Comparison of ENCODE assay signal across 31 cellular contexts in the genomic region with DNA sequence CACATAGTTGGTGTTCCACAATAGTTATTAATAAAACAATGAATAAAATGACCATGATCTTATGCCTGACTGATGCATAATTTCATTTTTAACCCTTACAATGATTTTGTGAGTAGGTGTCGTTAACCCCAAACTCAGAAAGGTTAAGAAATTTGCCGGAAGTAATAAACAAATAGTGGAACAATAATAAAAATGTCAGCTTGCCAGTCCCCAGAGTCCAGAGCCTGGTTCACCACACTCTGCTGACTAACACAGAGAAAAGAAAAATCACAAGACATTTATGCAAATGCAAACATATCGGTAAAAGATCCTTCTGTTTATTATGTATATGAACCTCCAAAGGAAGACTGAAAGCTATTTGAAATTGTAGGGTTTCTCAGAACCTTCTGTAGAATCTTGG.
DNase-seq lines count a peak whose midpoint lies in the region; ATAC-seq and TF ChIP-seq lines count a peak whose summit lies in the region.
"Had no signal": no experiment of that assay in that cellular context is flagged by ENCODE, and none has a peak within 500 bp of the region (broad histone marks: within the 10 kb centered on the region; RNA-seq: fewer than 3 reads in every experiment).

No MANE protein-coding gene starts in this region.

- peak overlapping the region; percentile 40 for H3K4me2 ChIP-seq in hepatocyte
- H3K4me2 ChIP-seq: SK-N-SH had no signal

- 44% methylated on average over 3 of the region's 3 CpGs for WGBS in hepatocyte (ENCODE audit: low lambda C conversion rate, missing lambda C conversion rate)

- peak overlapping the region; percentile 11 for H3K27ac Mint-ChIP-seq in Caco-2 (ENCODE audit: unreplicated experiment)
- peak overlapping the region; percentile 0 to 82 (median 38) for H3K27ac Mint-ChIP-seq in nephron
- H3K27ac Mint-ChIP-seq: activated CD4-positive, alpha-beta memory T cell treated with anti-CD3 and anti-CD28 coated beads, Interleukin-2, amount 10 ng/mL, durations not matched to agents 7 days and 5 days; activated naive CD4-positive, alpha-beta T cell treated with anti-CD3 and anti-CD28 coated beads, Interleukin-2, amount 50 U/mL, for 72 hours; activated T-helper 2 cell treated with anti-CD3 and anti-CD28 coated beads, Interferon-gamma antibody, Interleukin-2, Interleukin-4, amounts not matched to agents 10 μg/mL and 5 μg/mL and 100 μg/mL, durations not matched to agents 14 hours and 24 hours and 36 hours; B cell; memory B cell; naive thymus-derived CD4-positive, alpha-beta T cell; T-helper 1 cell treated with Interleukin-12 subunit alpha and Interleukin-12 subunit beta and Interleukin-4 antibody, amounts not matched to agents 30 μg/mL and 1 μg/mL, for 36 hours had no signal

- no peaks in the 10 kb centered on the region for H3K79me2 ChIP-seq in hepatocyte

- peaks cover 46% of the 10 kb centered on the region for H3K4me1 Mint-ChIP-seq in Caco-2 (ENCODE audit: low read depth, unreplicated experiment)
- peaks cover 32% of the 10 kb centered on the region for H3K4me1 Mint-ChIP-seq in nephron
- H3K4me1 Mint-ChIP-seq: activated CD4-positive, alpha-beta memory T cell treated with anti-CD3 and anti-CD28 coated beads, Interleukin-2, amount 10 ng/mL, durations not matched to agents 7 days and 5 days; B cell; memory B cell had no signal

- ATAC-seq in GM19035 (IDR thresholded peaks at IDR 0.05; ENCODE audit: unreplicated experiment), result no peak
- no peak for ATAC-seq in left lobe of liver
- ATAC-seq: A549; activated naive CD4-positive, alpha-beta T cell treated with anti-CD3 and anti-CD28 coated beads, Interleukin-2, amount 50 U/mL, for 72 hours; heart left ventricle; naive thymus-derived CD4-positive, alpha-beta T cell had no signal

- TF ChIP-seq CTCF in Caco-2 (IDR thresholded peaks at IDR 0.05; ENCODE audit: insufficient read depth in 1 of 2, low read depth in 1 of 2, low read length in 1 of 2, severe bottlenecking in 1 of 2, unreplicated experiment in 1 of 2) (no peak), hepatocyte (IDR thresholded peaks at IDR 0.05; ENCODE audit: poor library complexity) (no peak), nephron (IDR thresholded peaks at IDR 0.05; ENCODE audit: unreplicated experiment in 3 of 3) (no peak)

- H3K4me3 Mint-ChIP-seq in Caco-2 (ENCODE audit: unreplicated experiment) (no peak overlapping the region), nephron (no peak overlapping the region)
- H3K4me3 Mint-ChIP-seq: activated CD4-positive, alpha-beta memory T cell treated with anti-CD3 and anti-CD28 coated beads, Interleukin-2, amount 10 ng/mL, durations not matched to agents 7 days and 5 days; B cell; memory B cell; naive thymus-derived CD4-positive, alpha-beta T cell; T-helper 1 cell treated with Interleukin-12 subunit alpha and Interleukin-12 subunit beta and Interleukin-4 antibody, amounts not matched to agents 30 μg/mL and 1 μg/mL, for 36 hours had no signal

- intact Hi-C loops in Caco-2 (cut with micrococcal nuclease; ENCODE audit: unreplicated experiment), result no loop called here

- no peaks in the 10 kb centered on the region for H3K36me3 ChIP-seq in Caco-2 (ENCODE audit: control insufficient read depth, insufficient read depth, low read length)
- no peaks in the 10 kb centered on the region for H3K36me3 ChIP-seq in hepatocyte (replicated peaks; ENCODE audit: insufficient read depth, low read depth)
- H3K36me3 ChIP-seq: breast epithelium, heart left ventricle, stomach, thyroid gland had no signal

- no TSS peak for BruUV-seq in Caco-2 (replicated peaks; lab: Mats Ljungman, UMichigan)

- H2AFZ ChIP-seq in hepatocyte, result no peak overlapping the region

- CTCF ChIA-PET in Caco-2 (lab: Charles Lee), result no interaction called here

- no peak for DNase-seq in Caco-2
- peak; percentile 46 for DNase-seq in NCI-H526 treated with DMSO at 0.1 percent for 48 hours (lab: John Stamatoyannopoulos, UW)
- DNase-seq in hepatocyte (ENCODE audit: low spot score), result no peak
- no peak for DNase-seq in activated CD8-positive, alpha-beta memory T cell treated with anti-CD3 and anti-CD28 coated beads, Interleukin-2, amount 50 U/mL, for 48 hours
- DNase-seq in MV-4-11 (lab: John Stamatoyannopoulos, UW), result no peak
- no peak for DNase-seq in left lobe of liver (ENCODE audit: low spot score)
- DNase-seq: activated CD4-positive, alpha-beta memory T cell treated with anti-CD3 and anti-CD28 coated beads, Interleukin-2, amount 10 ng/mL, durations not matched to agents 7 days and 5 days; activated CD4-positive, alpha-beta T cell treated with anti-CD3 and anti-CD28 coated beads for 1 hour; effector CD4-positive, alpha-beta T cell; GDM1; heart left ventricle; Kasumi-1; naive thymus-derived CD4-positive, alpha-beta T cell; NCI-H1092 treated with DMSO at 0.1 percent for 48 hours; NCI-H187 treated with DMSO at 0.1 percent for 48 hours; NCI-H2227 treated with DMSO at 0.1 percent for 48 hours; SK-N-SH; stimulated activated CD4-positive, alpha-beta T cell treated with anti-CD3 and anti-CD28 coated beads, Interleukin-1b, Interleukin-23, amount 100 ng/mL, for 48 hours; stimulated activated CD8-positive, alpha-beta memory T cell treated with anti-CD3 and anti-CD28 coated beads, Interleukin-4, amount 100 ng/mL, for 48 hours; stomach; thyroid gland had no signal

- H3K36me3 Mint-ChIP-seq in Caco-2 (ENCODE audit: insufficient read depth, unreplicated experiment), result no peaks in the 10 kb centered on the region
- H3K36me3 Mint-ChIP-seq in nephron (ENCODE audit: low read depth), result peaks cover 7% of the 10 kb centered on the region
- H3K36me3 Mint-ChIP-seq: activated naive CD4-positive, alpha-beta T cell treated with anti-CD3 and anti-CD28 coated beads, Interleukin-2, amount 50 U/mL, for 72 hours; memory B cell; naive thymus-derived CD4-positive, alpha-beta T cell had no signal

- H3K9me3 Mint-ChIP-seq in Caco-2 (ENCODE audit: unreplicated experiment) (peaks cover 16% of the 10 kb centered on the region), nephron (peaks cover 3% of the 10 kb centered on the region)
- H3K9me3 Mint-ChIP-seq: activated CD4-positive, alpha-beta memory T cell treated with anti-CD3 and anti-CD28 coated beads, Interleukin-2, amount 10 ng/mL, durations not matched to agents 7 days and 5 days; activated naive CD4-positive, alpha-beta T cell treated with anti-CD3 and anti-CD28 coated beads, Interleukin-2, amount 50 U/mL, for 72 hours; activated T-helper 2 cell treated with anti-CD3 and anti-CD28 coated beads, Interferon-gamma antibody, Interleukin-2, Interleukin-4, amounts not matched to agents 10 μg/mL and 5 μg/mL and 100 μg/mL, durations not matched to agents 14 hours and 24 hours and 36 hours; T-helper 1 cell treated with Interleukin-12 subunit alpha and Interleukin-12 subunit beta and Interleukin-4 antibody, amounts not matched to agents 30 μg/mL and 1 μg/mL, for 36 hours had no signal

- peaks cover 51% of the 10 kb centered on the region for H3K4me1 ChIP-seq in Caco-2
- peaks cover 32% of the 10 kb centered on the region for H3K4me1 ChIP-seq in hepatocyte (ENCODE audit: insufficient read depth)
- H3K4me1 ChIP-seq: breast epithelium, heart left ventricle had no signal

- H3K27me3 Mint-ChIP-seq in Caco-2 (ENCODE audit: insufficient read depth, unreplicated experiment) (no peaks in the 10 kb centered on the region), nephron (ENCODE audit: low read depth) (peaks cover 11% of the 10 kb centered on the region)
- H3K27me3 Mint-ChIP-seq: activated CD4-positive, alpha-beta memory T cell treated with anti-CD3 and anti-CD28 coated beads, Interleukin-2, amount 10 ng/mL, durations not matched to agents 7 days and 5 days; B cell; memory B cell had no signal

- H3K4me3 ChIP-seq in Caco-2 (ENCODE audit: low read depth, low read length), result no peak overlapping the region
- no peak overlapping the region for H3K4me3 ChIP-seq in hepatocyte
- H3K4me3 ChIP-seq: A549, breast epithelium, heart left ventricle, skin epidermis, stomach, thyroid gland had no signal

- H3K27ac ChIP-seq in hepatocyte, result peak overlapping the region; percentile 53
- H3K27ac ChIP-seq: A549, breast epithelium, heart left ventricle, skin epidermis, stomach, thyroid gland had no signal

- H3K9me2 ChIP-seq in hepatocyte (replicated peaks; ENCODE audit: insufficient read depth), result no peaks in the 10 kb centered on the region
- H3K9me2 ChIP-seq: SK-N-SH had no signal

- no peaks in the 10 kb centered on the region for H4K20me1 ChIP-seq in hepatocyte (ENCODE audit: insufficient read depth, poor library complexity, severe bottlenecking)

- H3K9me3 ChIP-seq in Caco-2, result no peaks in the 10 kb centered on the region
- no peaks in the 10 kb centered on the region for H3K9me3 ChIP-seq in hepatocyte (ENCODE audit: low read depth)
- H3K9me3 ChIP-seq: A549, breast epithelium, heart left ventricle, SK-N-SH, stomach, thyroid gland had no signal

- POLR2A ChIA-PET in Caco-2 (lab: Charles Lee), result no interaction called here

- H3K27me3 ChIP-seq in Caco-2 (replicated peaks; ENCODE audit: control insufficient read depth, insufficient read depth, low read length), result no peaks in the 10 kb centered on the region; the same call in 1 of the 2 replicates
- no peaks in the 10 kb centered on the region for H3K27me3 ChIP-seq in hepatocyte
- H3K27me3 ChIP-seq: breast epithelium, heart left ventricle, stomach, thyroid gland had no signal
